Comparison of ENCODE assay signal across 16 cellular contexts in the genomic region with DNA sequence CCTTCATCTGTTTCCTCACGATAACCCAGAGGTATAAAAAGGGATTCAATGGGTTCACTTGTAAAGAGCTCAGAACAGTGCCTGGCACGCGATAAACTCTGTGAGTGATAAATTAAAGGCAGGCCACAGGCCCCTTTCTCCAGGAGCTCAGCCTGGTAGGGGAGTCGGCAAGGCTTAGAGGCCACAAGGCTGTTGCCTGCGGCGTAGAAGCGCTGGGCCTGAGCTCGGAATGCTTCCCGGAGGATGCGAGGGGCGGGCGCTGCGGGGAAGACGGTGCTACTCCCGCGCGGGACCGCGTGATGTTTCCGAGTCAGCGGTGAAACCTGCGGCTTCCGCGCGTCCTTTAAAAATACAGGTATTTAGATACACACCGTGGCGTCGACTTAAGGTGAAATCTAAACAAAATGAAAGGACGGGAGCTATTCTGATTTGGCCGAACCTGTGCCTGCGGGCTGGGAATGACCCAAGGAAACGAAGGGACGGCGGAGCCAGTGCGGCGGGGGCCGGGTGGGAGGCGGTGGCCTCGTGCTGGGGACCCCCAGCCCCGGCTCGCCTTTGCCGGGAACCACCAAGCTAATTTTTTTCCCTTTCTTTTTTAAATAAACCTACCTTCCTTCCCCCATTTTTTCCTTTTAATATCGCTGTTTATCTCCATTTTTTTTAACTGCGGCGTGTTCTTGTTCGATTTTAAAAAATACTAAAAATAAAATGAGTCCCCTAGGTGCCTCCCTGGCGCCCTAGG. TPM values are rescaled to one million over a fixed set of nuclear protein-coding genes. Genes with fewer than 3 reads are reported as not detected.
A peak's percentile ranks its signal among the peaks of the same experiment; 100 is the strongest.
DNase-seq lines count a peak whose midpoint lies in the region; ATAC-seq, FAIRE-seq and TF ChIP-seq lines count a peak whose summit lies in the region.
"Had no signal": no experiment of that assay in that cellular context is flagged by ENCODE, and none has a peak within 500 bp of the region (broad histone marks: within the 10 kb centered on the region; RNA-seq: fewer than 3 reads in every experiment).

No MANE protein-coding gene starts in this region.

- H3K4me1 ChIP-seq in CD8-positive, alpha-beta T cell (ENCODE audit: insufficient read depth, low read length) = peaks cover 15% of the 10 kb centered on the region
- H3K4me1 ChIP-seq in SK-N-SH (ENCODE audit: control insufficient read depth in 1 of 2, insufficient read depth in 2 of 2, low read depth in 1 of 2, low read length in 1 of 2) = peaks cover 0 to 3% of the 10 kb centered on the region in 2 experiments; a peak in 1 of 4 replicates
- no peaks in the 10 kb centered on the region for H3K4me1 ChIP-seq in osteoblast (ENCODE audit: insufficient read depth, low read length)

- no peaks in the 10 kb centered on the region for H3K79me2 ChIP-seq in SK-N-SH (ENCODE audit: insufficient read depth)
- H3K79me2 ChIP-seq in osteoblast (ENCODE audit: insufficient read depth, low read length) = no peaks in the 10 kb centered on the region

- peaks cover 28% of the 10 kb centered on the region for H3K4me1 Mint-ChIP-seq in CD8-positive, alpha-beta T cell (ENCODE audit: low read depth)
- peaks cover 16% of the 10 kb centered on the region for H3K4me1 Mint-ChIP-seq in glutamatergic neuron (ENCODE audit: low read depth, unreplicated experiment)

- H3K9me3 ChIP-seq in CD8-positive, alpha-beta T cell (ENCODE audit: low read length) = no peaks in the 10 kb centered on the region
- no peaks in the 10 kb centered on the region for H3K9me3 ChIP-seq in SK-N-SH
- H3K9me3 ChIP-seq in osteoblast (ENCODE audit: low read depth, low read length) = no peaks in the 10 kb centered on the region
- H3K9me3 ChIP-seq: gastroesophageal sphincter had no signal

- no peak for TF ChIP-seq EP300 in SK-N-SH (IDR thresholded peaks at IDR 0.05; ENCODE audit: borderline replicate concordance in 1 of 2, low read depth in 1 of 2, low read length in 1 of 2)

- peaks cover 3% of the 10 kb centered on the region for H3K9me3 Mint-ChIP-seq in CD8-positive, alpha-beta T cell
- peaks cover 5% of the 10 kb centered on the region for H3K9me3 Mint-ChIP-seq in glutamatergic neuron (ENCODE audit: unreplicated experiment)
- H3K9me3 Mint-ChIP-seq: memory B cell had no signal

- TF ChIP-seq RAD21 in SK-N-SH (IDR thresholded peaks at IDR 0.05; ENCODE audit: low read length) = no peak

- no peak overlapping the region for H3K9ac ChIP-seq in SK-N-SH

- H3K27me3 Mint-ChIP-seq in CD8-positive, alpha-beta T cell (ENCODE audit: low read depth) = peaks cover 60% of the 10 kb centered on the region
- H3K27me3 Mint-ChIP-seq in glutamatergic neuron (ENCODE audit: unreplicated experiment) = peaks cover 30% of the 10 kb centered on the region

- POLR2A ChIA-PET in CD8-positive, alpha-beta T cell (lab: Charles Lee) = no interaction called here
- POLR2A ChIA-PET in SK-N-SH (lab: Yijun Ruan, JAX) = no interaction called here

- H3K4me3 Mint-ChIP-seq in CD8-positive, alpha-beta T cell = peak overlapping the region; percentile 39
- peak overlapping the region; percentile 66 for H3K4me3 Mint-ChIP-seq in glutamatergic neuron (ENCODE audit: unreplicated experiment)
- H3K4me3 Mint-ChIP-seq: activated CD8-positive, alpha-beta memory T cell treated with anti-CD3 and anti-CD28 coated beads, Interleukin-2, amount 10 ng/mL, durations not matched to agents 7 days and 5 days; memory B cell had no signal

- no peaks in the 10 kb centered on the region for H3F3A ChIP-seq in SK-N-SH (replicated peaks; ENCODE audit: insufficient read depth)

- H2AFZ ChIP-seq in SK-N-SH (ENCODE audit: low read depth) = no peak overlapping the region
- H2AFZ ChIP-seq in osteoblast (ENCODE audit: low read length) = peak overlapping the region; percentile 35

- no peaks in the 10 kb centered on the region for H4K20me1 ChIP-seq in SK-N-SH (ENCODE audit: insufficient read depth)
- H4K20me1 ChIP-seq in osteoblast (ENCODE audit: insufficient read depth, low read length) = no peaks in the 10 kb centered on the region

- no peak for DNase-seq in CD8-positive, alpha-beta T cell
- DNase-seq in SK-N-SH (no peak), glutamatergic neuron (peak; percentile 69), osteoblast (ENCODE audit: insufficient read length, low spot score, missing footprints) (no peak), GM10266 (ENCODE audit: extremely low spot score) (no peak), HTR-8/SVneo (ENCODE audit: insufficient read length, low spot score) (no peak), DMS79 (lab: John Stamatoyannopoulos, UW) (no peak)
- DNase-seq: activated CD8-positive, alpha-beta memory T cell treated with anti-CD3 and anti-CD28 coated beads, Interleukin-2, amount 10 ng/mL, durations not matched to agents 7 days and 5 days; cerebellar nuclear complex; NCI-H1105; stimulated activated CD4-positive, alpha-beta T cell treated with anti-CD3 and anti-CD28 coated beads, Interleukin-12 subunit alpha, Interleukin-12 subunit beta, amount 100 ng/mL, for 4 hours had no signal

- no peak for TF ChIP-seq CTCF in CD8-positive, alpha-beta T cell (IDR thresholded peaks at IDR 0.05)
- TF ChIP-seq CTCF in SK-N-SH (IDR thresholded peaks at IDR 0.05) = no peak
- TF ChIP-seq CTCF in glutamatergic neuron (IDR thresholded peaks at IDR 0.05; ENCODE audit: partially characterized antibody, unreplicated experiment) = no peak
- no peak for TF ChIP-seq CTCF in osteoblast (IDR thresholded peaks at IDR 0.05; ENCODE audit: extremely low read depth, low read depth, low read length)
- no peak for TF ChIP-seq CTCF in GM10266 (IDR thresholded peaks at IDR 0.05; ENCODE audit: control insufficient read depth, insufficient read depth, low read depth, missing control alignments)

- H3K36me3 ChIP-seq in CD8-positive, alpha-beta T cell (ENCODE audit: insufficient read depth, low read length) = no peaks in the 10 kb centered on the region
- no peaks in the 10 kb centered on the region for H3K36me3 ChIP-seq in SK-N-SH (replicated peaks in 1 of 2; ENCODE audit: control insufficient read depth in 1 of 2, insufficient read depth in 2 of 2, low read length in 1 of 2)
- H3K36me3 ChIP-seq in osteoblast (ENCODE audit: insufficient read depth, low read length) = no peaks in the 10 kb centered on the region
- H3K36me3 ChIP-seq: gastroesophageal sphincter had no signal

- FAIRE-seq in HTR-8/SVneo (lab: Jason Lieb, UNC) = no peak
- FAIRE-seq: GM12892 had no signal

- ATAC-seq in CD8-positive, alpha-beta T cell = no peak
- ATAC-seq in GM21528 (IDR thresholded peaks at IDR 0.05; ENCODE audit: low FRiP score, unreplicated experiment) = no peak
- ATAC-seq: activated CD8-positive, alpha-beta memory T cell treated with anti-CD3 and anti-CD28 coated beads, Interleukin-2, amount 10 ng/mL, durations not matched to agents 7 days and 5 days; gastroesophageal sphincter had no signal

- H3K4me3 ChIP-seq in CD8-positive, alpha-beta T cell (ENCODE audit: low read depth, low read length) = no peak overlapping the region
- H3K4me3 ChIP-seq in SK-N-SH (ENCODE audit: low read depth in 2 of 2, low read length in 1 of 2) = peak overlapping the region; percentile 9 to 12; a peak in 2 of 4 replicates
- H3K4me3 ChIP-seq in osteoblast (ENCODE audit: insufficient read depth, low read length) = peak overlapping the region; percentile 10

- intact Hi-C loops in CD8-positive, alpha-beta T cell (cut with DNase I, micrococcal nuclease) = no loop called here

- H3K36me3 Mint-ChIP-seq in CD8-positive, alpha-beta T cell = no peaks in the 10 kb centered on the region
- H3K36me3 Mint-ChIP-seq in glutamatergic neuron (ENCODE audit: unreplicated experiment) = no peaks in the 10 kb centered on the region
- H3K36me3 Mint-ChIP-seq: memory B cell had no signal

- H3K27ac ChIP-seq in CD8-positive, alpha-beta T cell (ENCODE audit: low read depth, low read length) = no peak overlapping the region
- H3K27ac ChIP-seq in SK-N-SH (ENCODE audit: low read depth in 2 of 2, low read length in 1 of 2) (no peak overlapping the region), osteoblast (ENCODE audit: low read depth, low read length) (no peak overlapping the region)
- H3K27ac ChIP-seq: gastroesophageal sphincter had no signal

- H3K4me2 ChIP-seq in SK-N-SH = peak overlapping the region; percentile 52
- H3K4me2 ChIP-seq in osteoblast (ENCODE audit: insufficient read depth, low read length) = peak overlapping the region; percentile 28

- 25% methylated on average over 41 of the region's 47 CpGs for WGBS in SK-N-SH (ENCODE audit: low lambda C conversion rate)

- H3K27ac Mint-ChIP-seq in CD8-positive, alpha-beta T cell = no peak overlapping the region
- H3K27ac Mint-ChIP-seq in glutamatergic neuron (ENCODE audit: unreplicated experiment) = peak overlapping the region; percentile 48
- H3K27ac Mint-ChIP-seq: activated CD8-positive, alpha-beta memory T cell treated with anti-CD3 and anti-CD28 coated beads, Interleukin-2, amount 10 ng/mL, durations not matched to agents 7 days and 5 days; memory B cell had no signal

- H3K27me3 ChIP-seq in CD8-positive, alpha-beta T cell (ENCODE audit: insufficient read depth, low read length) = peaks cover 18% of the 10 kb centered on the region
- H3K27me3 ChIP-seq in SK-N-SH (ENCODE audit: insufficient read depth) (peaks cover 100% of the 10 kb centered on the region), osteoblast (ENCODE audit: insufficient read depth, low read length) (peaks cover 79% of the 10 kb centered on the region)

- H3K9me2 ChIP-seq in SK-N-SH = no peaks in the 10 kb centered on the region

- CTCF ChIA-PET in CD8-positive, alpha-beta T cell (lab: Charles Lee) = no interaction called here
- CTCF ChIA-PET in SK-N-SH (lab: Yijun Ruan, JAX) = interaction anchor here (0.8 to 2.8 kb wide), 9 partner anchors 9 to 516 kb away, joined by 3 to 10 read pairs (median 3); a partner anchor contains a TSS

TF ChIP-seq in SK-N-SH, 30 proteins besides CTCF, POLR2A, EP300 and RAD21 (continues in another document):
- TF ChIP-seq, protein P1, sequence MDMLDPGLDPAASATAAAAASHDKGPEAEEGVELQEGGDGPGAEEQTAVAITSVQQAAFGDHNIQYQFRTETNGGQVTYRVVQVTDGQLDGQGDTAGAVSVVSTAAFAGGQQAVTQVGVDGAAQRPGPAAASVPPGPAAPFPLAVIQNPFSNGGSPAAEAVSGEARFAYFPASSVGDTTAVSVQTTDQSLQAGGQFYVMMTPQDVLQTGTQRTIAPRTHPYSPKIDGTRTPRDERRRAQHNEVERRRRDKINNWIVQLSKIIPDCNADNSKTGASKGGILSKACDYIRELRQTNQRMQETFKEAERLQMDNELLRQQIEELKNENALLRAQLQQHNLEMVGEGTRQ (IDR thresholded peaks at IDR 0.05; ENCODE audit: borderline replicate concordance, low read depth, low read length) = no peak

RNA-seq across cellular contexts. Expression of a gene that starts 6.2 kb away (rescaled TPM):
- not detected for total RNA-seq in CD8-positive, alpha-beta T cell
- not detected in 2 replicates for polyA plus RNA-seq in SK-N-SH (2012; rRNA removed)
- polyA plus RNA-seq in SK-N-SH (2012; cell fraction: cytosol; rRNA removed) = not detected in 2 replicates
- polyA plus RNA-seq in SK-N-SH (2012; cell fraction: nucleus; rRNA removed) = not detected in 2 replicates
- total RNA-seq in glutamatergic neuron (ENCODE audit: unreplicated experiment) = 0.51 TPM
- under 0.01 TPM in 1 of 2 replicates, not detected in the other for total RNA-seq in osteoblast
- total RNA-seq: activated CD8-positive, alpha-beta memory T cell treated with anti-CD3 and anti-CD28 coated beads, Interleukin-2, amount 10 ng/mL, durations not matched to agents 7 days and 5 days; gastroesophageal sphincter; T-helper 1 cell treated with Interleukin-12 subunit alpha and Interleukin-12 subunit beta and Interleukin-4 antibody, amounts not matched to agents 30 ng/mL and 1 ng/mL, for 36 hours had no signal
